1 cellular context compared by ENCODE assay signal in genomic region chr5:126503602-126504104, GRCh38.
TF ChIP-seq lines count a peak whose summit lies in the region.

No MANE protein-coding gene starts in this region.

TF ChIP-seq in endothelial cell of umbilical vein, 7 proteins besides CTCF, POLR2A, EP300 and RAD21 (continued from another document):
- TF ChIP-seq MYC (IDR thresholded peaks at IDR 0.05; ENCODE audit: low read depth, low read length) (no peak), GATA2 (IDR thresholded peaks at IDR 0.05; ENCODE audit: insufficient read depth, insufficient read length, low read depth, low read length) (no peak)
